ENCODE assay signal across 9 cellular contexts in the genomic region with DNA sequence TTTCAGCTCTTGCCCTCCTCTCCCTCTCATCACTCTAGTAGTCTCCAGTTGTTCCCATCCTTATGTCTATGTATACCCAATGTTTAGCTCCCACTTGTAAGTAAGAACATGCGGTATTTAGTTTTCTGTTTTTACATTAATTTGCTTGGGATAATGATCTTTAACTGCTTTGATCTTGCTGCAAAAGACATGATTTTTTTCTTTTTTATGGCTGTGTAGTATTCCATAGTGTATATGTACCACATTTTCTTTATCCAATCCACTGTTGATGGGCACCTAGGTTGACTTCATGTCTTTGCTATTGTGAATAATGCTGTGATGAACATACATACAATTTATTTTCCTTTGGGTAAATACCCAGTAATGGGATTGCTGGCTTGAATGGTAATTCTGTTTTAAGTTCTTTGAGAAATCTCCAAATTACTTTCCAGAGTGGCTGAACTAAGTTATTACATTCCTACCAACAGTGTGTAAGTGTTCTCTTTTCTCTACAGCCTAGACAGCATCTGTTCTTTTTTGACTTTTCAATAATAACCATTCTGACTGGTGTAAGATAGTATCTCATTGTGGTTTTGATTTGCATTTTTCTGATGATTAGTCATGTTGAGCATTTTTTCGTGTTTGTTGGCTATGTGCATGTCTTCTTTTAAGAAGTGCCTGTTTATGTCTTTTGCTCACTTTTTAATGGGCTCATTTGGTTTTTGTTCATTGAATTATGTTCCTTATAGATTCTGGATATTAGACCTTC.
A peak's percentile ranks its signal among the peaks of the same experiment; 100 is the strongest.
DNase-seq lines count a peak whose midpoint lies in the region; ATAC-seq and TF ChIP-seq lines count a peak whose summit lies in the region.
"Had no signal": no experiment of that assay in that cellular context is flagged by ENCODE, and none has a peak within 500 bp of the region (broad histone marks: within the 10 kb centered on the region; RNA-seq: fewer than 3 reads in every experiment).

No MANE protein-coding gene starts in this region.

- no peaks in the 10 kb centered on the region for H3K79me2 ChIP-seq in Loucy (ENCODE audit: insufficient read depth, low read length)

- peaks cover 6% of the 10 kb centered on the region for H3K4me1 Mint-ChIP-seq in osteocyte (ENCODE audit: unreplicated experiment)

- H3K4me2 ChIP-seq in Loucy (ENCODE audit: low read depth, low read length, poor library complexity, severe bottlenecking), result peak overlapping the region; percentile 51

- 80 to 83% (median 80%) methylated on average over 2 of the region's 2 CpGs for WGBS in stomach, 5 donors

- TF ChIP-seq CTCF in Loucy (conservative IDR thresholded peaks at IDR 0.05; ENCODE audit: low read length) (no peak), foreskin fibroblast (IDR thresholded peaks at IDR 0.05; ENCODE audit: low read depth, low read length) (no peak), right atrium auricular region (IDR thresholded peaks at IDR 0.05) (no peak), stomach (IDR thresholded peaks at IDR 0.05) (no peak), osteocyte (IDR thresholded peaks at IDR 0.05) (no peak)

- peaks cover 4% of the 10 kb centered on the region for H3K9me3 Mint-ChIP-seq in osteocyte (ENCODE audit: unreplicated experiment)

- no peaks in the 10 kb centered on the region for H3K27me3 ChIP-seq in Loucy (ENCODE audit: insufficient read depth, low read length, poor library complexity, severe bottlenecking)
- H3K27me3 ChIP-seq in right atrium auricular region, result no peaks in the 10 kb centered on the region
- H3K27me3 ChIP-seq in stomach, result no peaks in the 10 kb centered on the region

- H3K27ac Mint-ChIP-seq in osteocyte (ENCODE audit: unreplicated experiment), result no peak overlapping the region

- peak; percentile 81 for DNase-seq in HCEC 1CT
- DNase-seq in foreskin fibroblast, result peak; percentile 43 to 73
- no peak for DNase-seq in right atrium auricular region (ENCODE audit: low spot score)
- no peak for DNase-seq in midbrain (lab: John Stamatoyannopoulos, UW)
- no peak for DNase-seq in stomach
- DNase-seq in osteocyte (ENCODE audit: extremely low spot score, unreplicated experiment), result no peak
- DNase-seq: activated gamma-delta T cell had no signal

- H3K9me2 ChIP-seq in Loucy (replicated peaks; ENCODE audit: low read depth, low read length), result no peaks in the 10 kb centered on the region

- no peak for TF ChIP-seq POLR2A in stomach (IDR thresholded peaks at IDR 0.05)

- no peaks in the 10 kb centered on the region for H4K20me1 ChIP-seq in Loucy (ENCODE audit: insufficient read depth, low read length, poor library complexity, severe bottlenecking)

- H3K9me3 ChIP-seq in Loucy (ENCODE audit: insufficient read depth, low read depth, low read length) (no peaks in the 10 kb centered on the region), right atrium auricular region (no peaks in the 10 kb centered on the region), stomach (no peaks in the 10 kb centered on the region)

- H2AFZ ChIP-seq in Loucy (ENCODE audit: low read length), result no peak overlapping the region

- H3K36me3 ChIP-seq in Loucy (ENCODE audit: insufficient read depth, low read length) (no peaks in the 10 kb centered on the region), right atrium auricular region (no peaks in the 10 kb centered on the region), stomach (no peaks in the 10 kb centered on the region)

- peak overlapping the region; percentile 35 for H3K9ac ChIP-seq in Loucy (ENCODE audit: low read depth, low read length, poor library complexity, severe bottlenecking)

- H3K27ac ChIP-seq in right atrium auricular region, result no peak overlapping the region
- no peak overlapping the region for H3K27ac ChIP-seq in stomach

- ATAC-seq in GM18508 (IDR thresholded peaks at IDR 0.05; ENCODE audit: insufficient read depth, unreplicated experiment), result peak; percentile 71

- H3K4me1 ChIP-seq in Loucy (ENCODE audit: insufficient read depth, low read length, poor library complexity, severe bottlenecking) (peaks cover 59% of the 10 kb centered on the region), right atrium auricular region (no peaks in the 10 kb centered on the region), stomach (no peaks in the 10 kb centered on the region)

- H3K36me3 Mint-ChIP-seq in osteocyte (ENCODE audit: unreplicated experiment), result no peaks in the 10 kb centered on the region

- TF ChIP-seq EP300 in stomach (IDR thresholded peaks at IDR 0.05), result no peak

- intact Hi-C loops in stomach (cut with DNase I; ENCODE audit: low total_unique reads), result no loop called here

- H3K27me3 Mint-ChIP-seq in osteocyte (ENCODE audit: unreplicated experiment), result peaks cover 18% of the 10 kb centered on the region

- H3K4me3 ChIP-seq in Loucy (ENCODE audit: low read length, poor library complexity, severe bottlenecking) (peak overlapping the region; percentile 16), foreskin fibroblast (ENCODE audit: low read depth in 1 of 2, low read length in 2 of 2) (no peak overlapping the region), right atrium auricular region (no peak overlapping the region), stomach (no peak overlapping the region)

- H3F3A ChIP-seq in Loucy (ENCODE audit: low read depth), result no peaks in the 10 kb centered on the region

- H3K4me3 Mint-ChIP-seq in osteocyte (ENCODE audit: unreplicated experiment), result no peak overlapping the region

Comparison
In these comparisons a context has a peak if more than half of its experiments do, and no peak if none do; other contexts are left out.
1. DNase-seq: peak in HCEC 1CT (single experiment) and foreskin fibroblast (2 of 2); none in right atrium auricular region (single experiment), midbrain (single experiment), stomach (single experiment) and osteocyte (single experiment).